8 cellular contexts compared by ENCODE assay signal in genomic region chr6:149963212-149963461, GRCh38. TPM values are rescaled to one million over a fixed set of nuclear protein-coding genes. Genes with fewer than 3 reads are reported as not detected.
DNase-seq lines count a peak whose midpoint lies in the region; ATAC-seq and TF ChIP-seq lines count a peak whose summit lies in the region.

No MANE protein-coding gene starts in this region.

- H3K79me2 ChIP-seq in GM23248 (ENCODE audit: insufficient read depth), result no peaks in the 10 kb centered on the region

- H3K4me2 ChIP-seq in GM23248 (ENCODE audit: unreplicated experiment), result peak overlapping the region; percentile 88

- peaks cover 6% of the 10 kb centered on the region; the same call in 1 of the 2 replicates for H3K4me1 ChIP-seq in GM23248 (ENCODE audit: insufficient read depth)

- peak overlapping the region; percentile 86 for H3K9ac ChIP-seq in GM23248

- H3K4me3 ChIP-seq in GM23248, result peak overlapping the region; percentile 81
- peak overlapping the region; percentile 61 for H3K4me3 ChIP-seq in iPS-11a (ENCODE audit: low read depth, low read length)

- H3K9me3 ChIP-seq in GM23248 (ENCODE audit: low read depth), result no peaks in the 10 kb centered on the region

- H3K9me2 ChIP-seq in GM23248 (ENCODE audit: insufficient read depth), result no peaks in the 10 kb centered on the region

- H2AFZ ChIP-seq in GM23248, result peak overlapping the region; percentile 85

- no peaks in the 10 kb centered on the region for H3K36me3 ChIP-seq in GM23248 (ENCODE audit: low read depth)

- no peaks in the 10 kb centered on the region for H4K20me1 ChIP-seq in GM23248 (ENCODE audit: insufficient read depth)

- ATAC-seq in HG02938 (IDR thresholded peaks at IDR 0.05; ENCODE audit: unreplicated experiment), result no peak

- peaks cover 13% of the 10 kb centered on the region for H3K27me3 ChIP-seq in GM23248 (replicated peaks; ENCODE audit: insufficient read depth)

- peak overlapping the region; percentile 48 for H3K27ac ChIP-seq in C4-2B
- peak overlapping the region; percentile 75 for H3K27ac ChIP-seq in GM23248

- in situ Hi-C loops in GM23248 (cut with MboI), result no loop called here

- TF ChIP-seq CTCF in C4-2B (conservative IDR thresholded peaks at IDR 0.05), result no peak

- H3F3A ChIP-seq in GM23248 (ENCODE audit: insufficient read depth), result no peaks in the 10 kb centered on the region

- peak; percentile 70 for DNase-seq in GM23248
- peak; percentile 67 for DNase-seq in NCI-H2227 (lab: John Stamatoyannopoulos, UW; ENCODE audit: unreplicated experiment)
- DNase-seq in activated naive CD4-positive, alpha-beta T cell treated with anti-CD3 and anti-CD28 coated beads, Interleukin-2, amount 50 U/mL, for 16 hours, result peak; percentile 59
- DNase-seq in stimulated activated CD4-positive, alpha-beta T cell treated with anti-CD3 and anti-CD28 coated beads, Interleukin-4, amount 100 ng/mL, for 1 hour, result peak; percentile 45
- no peak for DNase-seq in Kasumi-1 (lab: John Stamatoyannopoulos, UW)

- 2 to 3% methylated on average over 8 of the region's 8 CpGs for WGBS in GM23248 (ENCODE audit: low coverage in 1 of 2, low lambda C conversion rate in 2 of 2, missing lambda C conversion rate in 2 of 2), 2 experiments

RNA-seq across cellular contexts. Expression of gene ULBP1, which starts 0.6 kb away (rescaled TPM):
- 5.8 and 6.1 TPM in 2 replicates for total RNA-seq in GM23248 (2014; rRNA removed; shearing (Covaris generic))
- polyA plus RNA-seq in GM23248 (2016; fragmentation: Nextera tagmentation; extraction: Ambion mirVana), result 8.7 and 9.1 TPM in 2 replicates

RNA-seq across cellular contexts. Expression of gene ULBP2, which starts 21.3 kb away (rescaled TPM):
- 11.4 and 23.8 TPM in 2 replicates for total RNA-seq in GM23248 (2014; rRNA removed; shearing (Covaris generic))
- 29.5 and 30.1 TPM in 2 replicates for polyA plus RNA-seq in GM23248 (2016; fragmentation: Nextera tagmentation; extraction: Ambion mirVana)

RNA-seq across cellular contexts. Expression of gene RAET1G, which starts 40.2 kb away (rescaled TPM):
- 5.2 and 8.9 TPM in 2 replicates for total RNA-seq in GM23248 (2014; rRNA removed; shearing (Covaris generic))
- polyA plus RNA-seq in GM23248 (2016; fragmentation: Nextera tagmentation; extraction: Ambion mirVana), result 15.5 and 15.8 TPM in 2 replicates

Comparison
In these comparisons a context has a peak if more than half of its experiments do, and no peak if none do; other contexts are left out.
1. DNase-seq: peak in GM23248 (single experiment), NCI-H2227 (single experiment), activated naive CD4-positive, alpha-beta T cell treated with anti-CD3 and anti-CD28 coated beads, Interleukin-2, amount 50 U/mL, for 16 hours (single experiment) and stimulated activated CD4-positive, alpha-beta T cell treated with anti-CD3 and anti-CD28 coated beads, Interleukin-4, amount 100 ng/mL, for 1 hour (single experiment); none in Kasumi-1 (0 of 2).